ENCODE assay signal across 8 cellular contexts in the genomic region with DNA sequence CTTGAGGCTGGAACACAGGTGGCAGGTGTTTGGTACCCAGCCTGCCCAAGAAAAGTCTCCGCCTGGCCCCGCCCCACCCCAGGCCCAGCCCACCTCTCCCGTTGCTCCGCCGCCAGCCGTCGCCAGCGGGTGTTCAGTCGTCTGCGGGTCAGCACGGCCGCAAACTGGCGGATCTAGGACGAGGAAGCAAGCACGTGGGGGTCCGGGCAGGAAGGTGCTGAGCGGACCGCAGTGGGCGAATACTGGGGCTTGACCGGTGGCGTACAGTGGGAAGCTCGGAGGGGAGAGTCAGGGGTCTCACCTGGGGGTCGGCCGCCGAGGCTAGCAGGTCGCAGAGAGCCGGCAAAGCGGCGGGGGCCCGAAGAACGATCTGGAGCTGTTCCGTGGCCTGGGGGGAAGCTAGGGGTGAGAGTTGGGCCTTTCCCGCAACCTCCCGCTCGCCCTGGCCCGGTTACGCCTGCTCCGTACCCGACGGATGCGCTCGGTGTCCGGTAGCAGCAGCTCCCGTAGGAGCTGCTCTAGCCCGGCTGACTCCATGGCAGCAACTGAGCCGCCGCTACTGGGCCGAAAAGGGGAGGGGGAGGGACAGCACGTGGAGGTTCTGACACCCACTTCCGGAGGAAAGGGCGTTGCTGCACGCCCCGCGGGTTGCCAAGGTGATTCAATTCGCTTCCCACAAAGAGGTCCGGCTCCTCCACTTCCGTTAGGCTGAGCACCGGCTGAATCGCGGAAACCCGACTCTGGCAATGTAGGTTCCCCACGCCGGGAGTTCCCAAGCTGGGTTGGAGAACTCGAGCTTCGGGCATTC. TPM values are rescaled to one million over a fixed set of nuclear protein-coding genes. Genes with fewer than 3 reads are reported as not detected.
A peak's percentile ranks its signal among the peaks of the same experiment; 100 is the strongest.
DNase-seq lines count a peak whose midpoint lies in the region; ATAC-seq and TF ChIP-seq lines count a peak whose summit lies in the region.

A gene with protein sequence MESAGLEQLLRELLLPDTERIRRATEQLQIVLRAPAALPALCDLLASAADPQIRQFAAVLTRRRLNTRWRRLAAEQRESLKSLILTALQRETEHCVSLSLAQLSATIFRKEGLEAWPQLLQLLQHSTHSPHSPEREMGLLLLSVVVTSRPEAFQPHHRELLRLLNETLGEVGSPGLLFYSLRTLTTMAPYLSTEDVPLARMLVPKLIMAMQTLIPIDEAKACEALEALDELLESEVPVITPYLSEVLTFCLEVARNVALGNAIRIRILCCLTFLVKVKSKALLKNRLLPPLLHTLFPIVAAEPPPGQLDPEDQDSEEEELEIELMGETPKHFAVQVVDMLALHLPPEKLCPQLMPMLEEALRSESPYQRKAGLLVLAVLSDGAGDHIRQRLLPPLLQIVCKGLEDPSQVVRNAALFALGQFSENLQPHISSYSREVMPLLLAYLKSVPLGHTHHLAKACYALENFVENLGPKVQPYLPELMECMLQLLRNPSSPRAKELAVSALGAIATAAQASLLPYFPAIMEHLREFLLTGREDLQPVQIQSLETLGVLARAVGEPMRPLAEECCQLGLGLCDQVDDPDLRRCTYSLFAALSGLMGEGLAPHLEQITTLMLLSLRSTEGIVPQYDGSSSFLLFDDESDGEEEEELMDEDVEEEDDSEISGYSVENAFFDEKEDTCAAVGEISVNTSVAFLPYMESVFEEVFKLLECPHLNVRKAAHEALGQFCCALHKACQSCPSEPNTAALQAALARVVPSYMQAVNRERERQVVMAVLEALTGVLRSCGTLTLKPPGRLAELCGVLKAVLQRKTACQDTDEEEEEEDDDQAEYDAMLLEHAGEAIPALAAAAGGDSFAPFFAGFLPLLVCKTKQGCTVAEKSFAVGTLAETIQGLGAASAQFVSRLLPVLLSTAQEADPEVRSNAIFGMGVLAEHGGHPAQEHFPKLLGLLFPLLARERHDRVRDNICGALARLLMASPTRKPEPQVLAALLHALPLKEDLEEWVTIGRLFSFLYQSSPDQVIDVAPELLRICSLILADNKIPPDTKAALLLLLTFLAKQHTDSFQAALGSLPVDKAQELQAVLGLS (minus strand): TSS at position 566 of the 808 bp plus-strand sequence. CDS start 29 bp downstream, at position 537.

- H2BK120ac ChIP-seq in mesenchymal stem cell (ENCODE audit: low read depth, low read length): no peak within 1 kb of the TSS

- H4K8ac ChIP-seq in mesenchymal stem cell (ENCODE audit: low read length): peak within 1 kb of the TSS; percentile 15

- H2BK5ac ChIP-seq in mesenchymal stem cell (ENCODE audit: low read depth, low read length, poor library complexity, severe bottlenecking): no peak within 1 kb of the TSS

- peak within 1 kb of the TSS; percentile 55 for H3K9ac ChIP-seq in endocrine pancreas (ENCODE audit: control insufficient read depth, insufficient read depth, low read length)
- peak within 1 kb of the TSS; percentile 94 for H3K9ac ChIP-seq in mesenchymal stem cell (ENCODE audit: low read length)

- H2AK5ac ChIP-seq in mesenchymal stem cell (ENCODE audit: low read length, severe bottlenecking): no peak within 1 kb of the TSS

- no TSS peak for BruUV-seq in Caco-2 (replicated peaks; lab: Mats Ljungman, UMichigan)

- peak within 1 kb of the TSS; percentile 60 for H2AFZ ChIP-seq in mesenchymal stem cell (ENCODE audit: low read depth, low read length)

- ATAC-seq in GM21381 (IDR thresholded peaks at IDR 0.05; ENCODE audit: unreplicated experiment): peak; percentile 88

- H3K36me3 ChIP-seq in Caco-2 (ENCODE audit: control insufficient read depth, insufficient read depth, low read length): peaks cover 3% of the 10 kb centered on the region
- no peaks in the 10 kb centered on the region for H3K36me3 ChIP-seq in endocrine pancreas (ENCODE audit: control insufficient read depth, insufficient read depth, low read length)
- H3K36me3 ChIP-seq in mesenchymal stem cell (ENCODE audit: control insufficient read depth in 1 of 2, insufficient read depth in 2 of 2, low read depth in 1 of 2, low read length in 2 of 2): peaks cover 65 to 73% of the 10 kb centered on the region in 2 experiments

- no peak within 1 kb of the TSS for H3K23ac ChIP-seq in mesenchymal stem cell (ENCODE audit: low read length in 2 of 2)

- H4K91ac ChIP-seq in mesenchymal stem cell (ENCODE audit: low read length): peak within 1 kb of the TSS; percentile 46

- peak within 1 kb of the TSS; percentile 94 for H3K27ac Mint-ChIP-seq in Caco-2 (ENCODE audit: unreplicated experiment)

- no peaks in the 10 kb centered on the region for H3K4me1 ChIP-seq in Caco-2
- no peaks in the 10 kb centered on the region for H3K4me1 ChIP-seq in endocrine pancreas (ENCODE audit: control insufficient read depth, insufficient read depth, low read length)
- peaks cover 7% of the 10 kb centered on the region for H3K4me1 ChIP-seq in mesenchymal stem cell (ENCODE audit: control insufficient read depth, insufficient read depth, low read depth, low read length)

- DNase-seq in Caco-2 (peak; percentile 96 to 98), HUDEP-2 (lab: John Stamatoyannopoulos, UW; ENCODE audit: unreplicated experiment in 76 of 76) (peak in 75 of 76 experiments; percentile 25 to 97 (median 92)), NOMO-1 treated with dmso at 0.1 percent for 144 hours (lab: John Stamatoyannopoulos, UW; ENCODE audit: unreplicated experiment) (peak; percentile 92), mesenchymal stem cell (peak; percentile 98)
- peak; percentile 71 to 90 (median 86) for DNase-seq in activated CD8-positive, alpha-beta memory T cell treated with anti-CD3 and anti-CD28 coated beads for 48 hours (ENCODE audit: low read depth in 2 of 3, low spot score in 2 of 3)
- DNase-seq in stimulated activated CD8-positive, alpha-beta memory T cell treated with anti-CD3 and anti-CD28 coated beads, Interleukin-12 subunit alpha, Interleukin-12 subunit beta, amount 100 ng/mL, for 24 hours (ENCODE audit: extremely low read depth): peak; percentile 92

- H2BK15ac ChIP-seq in mesenchymal stem cell (ENCODE audit: low read depth, poor library complexity, severe bottlenecking): peak within 1 kb of the TSS; percentile 19

- no peaks in the 10 kb centered on the region for H3K27me3 ChIP-seq in Caco-2 (replicated peaks; ENCODE audit: control insufficient read depth, insufficient read depth, low read length)
- H3K27me3 ChIP-seq in endocrine pancreas (ENCODE audit: control insufficient read depth, insufficient read depth, low read length): no peaks in the 10 kb centered on the region
- no peaks in the 10 kb centered on the region for H3K27me3 ChIP-seq in mesenchymal stem cell (ENCODE audit: control insufficient read depth in 1 of 2, insufficient read depth in 1 of 2, low read length in 2 of 2)

- POLR2A ChIA-PET in Caco-2 (lab: Charles Lee): interaction anchor here (1.0 to 1.6 kb wide), 6 partner anchors 42 to 253 kb away, joined by 4 to 6 read pairs (median 5); a partner anchor contains a TSS

- CTCF ChIA-PET in Caco-2 (lab: Charles Lee): interaction anchor here (0.5 kb wide), 1 partner anchor 86 kb away, joined by 9 read pairs; no protein-coding TSS in a partner anchor

- H3K79me1 ChIP-seq in mesenchymal stem cell (replicated peaks; ENCODE audit: low read length, poor library complexity, severe bottlenecking): peaks cover 41% of the 10 kb centered on the region

- H3K27me3 Mint-ChIP-seq in Caco-2 (ENCODE audit: insufficient read depth, unreplicated experiment): no peaks in the 10 kb centered on the region

- TF ChIP-seq CTCF in Caco-2 (IDR thresholded peaks at IDR 0.05; ENCODE audit: insufficient read depth in 1 of 2, low read depth in 1 of 2, low read length in 1 of 2, severe bottlenecking in 1 of 2, unreplicated experiment in 1 of 2): no peak

- H2BK12ac ChIP-seq in mesenchymal stem cell (ENCODE audit: low read length in 2 of 2): no peak within 1 kb of the TSS

- no peaks in the 10 kb centered on the region for H3K9me3 ChIP-seq in Caco-2
- H3K9me3 ChIP-seq in endocrine pancreas (ENCODE audit: control insufficient read depth, low read length): no peaks in the 10 kb centered on the region
- H3K9me3 ChIP-seq in mesenchymal stem cell (ENCODE audit: control insufficient read depth, low read length): no peaks in the 10 kb centered on the region

- intact Hi-C loops in Caco-2 (cut with micrococcal nuclease; ENCODE audit: unreplicated experiment): loop anchor here (1.0 to 2.0 kb wide), 3 partner anchors 27 to 74 kb away; a partner anchor contains a TSS

- H3K14ac ChIP-seq in mesenchymal stem cell (ENCODE audit: low read length in 2 of 2): peak within 1 kb of the TSS in 1 of 2 experiments; percentile 79

- no peaks in the 10 kb centered on the region for H3K9me3 Mint-ChIP-seq in Caco-2 (ENCODE audit: unreplicated experiment)

- peak within 1 kb of the TSS; percentile 93 for H3K4me2 ChIP-seq in mesenchymal stem cell (ENCODE audit: low read length, poor library complexity, severe bottlenecking)

- H3K4me3 ChIP-seq in Caco-2 (ENCODE audit: low read depth, low read length) (peak within 1 kb of the TSS; percentile 63), endocrine pancreas (ENCODE audit: control insufficient read depth, insufficient read depth, low read length) (peak within 1 kb of the TSS; percentile 41), mesenchymal stem cell (ENCODE audit: insufficient read depth in 1 of 2, low read depth in 1 of 2, low read length in 2 of 2) (peak within 1 kb of the TSS; percentile 80 to 92)

- peak within 1 kb of the TSS; percentile 70 to 89 for H3K18ac ChIP-seq in mesenchymal stem cell (ENCODE audit: low read depth in 1 of 2, low read length in 2 of 2)

- under 1% methylated on average over 44 of the region's 65 CpGs for WGBS in mesenchymal stem cell

- peak within 1 kb of the TSS; percentile 75 for H3K27ac ChIP-seq in mesenchymal stem cell (ENCODE audit: low read length, poor library complexity, severe bottlenecking)

- peak within 1 kb of the TSS; percentile 92 for H3K4me3 Mint-ChIP-seq in Caco-2 (ENCODE audit: unreplicated experiment)

- peak within 1 kb of the TSS; percentile 37 to 89 for H3K4ac ChIP-seq in mesenchymal stem cell (ENCODE audit: low read depth in 1 of 2, low read length in 2 of 2)

- peaks cover 66% of the 10 kb centered on the region for H3K36me3 Mint-ChIP-seq in Caco-2 (ENCODE audit: insufficient read depth, unreplicated experiment)

- H3K4me1 Mint-ChIP-seq in Caco-2 (ENCODE audit: low read depth, unreplicated experiment): peaks cover 14% of the 10 kb centered on the region

RNA-seq across cellular contexts. Expression of the gene that starts here (rescaled TPM):
- total RNA-seq in Caco-2 (2022): 85.4 and 95.8 TPM in 2 replicates
- polyA plus RNA-seq in mesenchymal stem cell (2013, experiment 1 of 2): 16.9 TPM
- 17.0 TPM for polyA plus RNA-seq in mesenchymal stem cell (2013, experiment 2 of 2)

Comparison
In these comparisons a context has a peak if more than half of its experiments do, and no peak if none do; other contexts are left out.
1. Peak in every context shown above with its lines: DNase-seq, ATAC-seq, H3K4me3 ChIP-seq and H3K27ac ChIP-seq.